20 cellular contexts compared by ENCODE assay signal in the genomic region with DNA sequence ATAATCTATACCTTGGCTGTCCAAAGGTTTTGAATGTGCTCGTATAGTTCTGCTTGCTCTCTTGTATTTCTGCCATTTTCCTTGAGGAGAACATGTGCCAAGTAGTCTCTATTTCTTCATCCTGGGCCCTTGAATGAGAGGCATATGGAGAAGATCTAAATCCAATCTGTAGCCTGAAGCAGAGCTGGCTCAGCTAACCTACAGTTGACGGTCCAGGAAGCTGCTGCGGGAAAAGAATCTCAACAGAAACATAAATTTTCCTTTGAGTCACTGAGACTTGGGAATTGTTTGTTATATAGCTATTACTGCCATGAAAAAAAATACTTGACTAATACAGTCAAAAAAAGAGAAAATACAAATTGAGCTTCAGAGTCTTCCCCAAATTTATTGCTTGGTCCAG. TPM values are rescaled to one million over a fixed set of nuclear protein-coding genes. Genes with fewer than 3 reads are reported as not detected.
"Had no signal": no experiment of that assay in that cellular context is flagged by ENCODE, and none has a peak within 500 bp of the region (broad histone marks: within the 10 kb centered on the region; RNA-seq: fewer than 3 reads in every experiment).

No MANE protein-coding gene starts in this region.

- DNase-seq: activated gamma-delta T cell treated with Interleukin-2 at 50 U/mL for 16 hours; activated T-cell treated with anti-CD3 and anti-CD28 coated beads, Interleukin-2, amount 50 U/mL, for 1 hour; brain microvascular endothelial cell; central memory CD4-positive, alpha-beta T cell; dermis blood vessel endothelial cell; effector CD8-positive, alpha-beta T cell; immature natural killer cell; left ventricle myocardium inferior; naive thymus-derived CD8-positive, alpha-beta T cell; spleen; stimulated activated CD4-positive, alpha-beta T cell treated with anti-CD3 and anti-CD28 coated beads, Interleukin-4, amount 100 ng/mL, for 1 hour; stimulated activated naive CD4-positive, alpha-beta T cell had no signal

- H3K4me1 Mint-ChIP-seq: immature natural killer cell; mesothelial cell of epicardium; naive thymus-derived CD8-positive, alpha-beta T cell had no signal

- H3K4me1 ChIP-seq: ascending aorta, left ventricle myocardium inferior, prostate gland, spleen had no signal

- H3K4me3 ChIP-seq: ascending aorta, left ventricle myocardium inferior, prostate gland, spleen, thoracic aorta, vagina had no signal

- H3K9me3 ChIP-seq: ascending aorta, left ventricle myocardium inferior, prostate gland, spleen, thoracic aorta, vagina had no signal

- H3K27me3 Mint-ChIP-seq: type B pancreatic cell had no signal

- H3K27ac Mint-ChIP-seq: activated naive CD4-positive, alpha-beta T cell treated with anti-CD3 and anti-CD28 coated beads, Interleukin-2, amount 50 U/mL, for 72 hours; immature natural killer cell; mesothelial cell of epicardium; naive thymus-derived CD8-positive, alpha-beta T cell; type B pancreatic cell; WTC11 had no signal

- H3K27ac ChIP-seq: ascending aorta, brain microvascular endothelial cell, left ventricle myocardium inferior, prostate gland, spleen, thoracic aorta, vagina had no signal

- H3K4me3 Mint-ChIP-seq: immature natural killer cell; mesothelial cell of epicardium; naive thymus-derived CD8-positive, alpha-beta T cell; type B pancreatic cell; WTC11 had no signal

- H3K36me3 ChIP-seq: ascending aorta, brain microvascular endothelial cell, left ventricle myocardium inferior, prostate gland, spleen, thoracic aorta, vagina had no signal

- H3K36me3 Mint-ChIP-seq: activated naive CD4-positive, alpha-beta T cell treated with anti-CD3 and anti-CD28 coated beads, Interleukin-2, amount 50 U/mL, for 72 hours; immature natural killer cell; mesothelial cell of epicardium; naive thymus-derived CD8-positive, alpha-beta T cell; type B pancreatic cell had no signal

RNA-seq across cellular contexts. Expression of a gene that starts 30.1 kb away (rescaled TPM):
- total RNA-seq: activated naive CD4-positive, alpha-beta T cell treated with anti-CD3 and anti-CD28 coated beads, Interleukin-2, amount 50 U/mL, for 72 hours; naive thymus-derived CD8-positive, alpha-beta T cell had no signal
